In genomic region chr11:66641834-66642233, GRCh38 we compare ENCODE assay signal across 8 cellular contexts. TPM values are rescaled to one million over a fixed set of nuclear protein-coding genes. Genes with fewer than 3 reads are reported as not detected.
A peak's percentile ranks its signal among the peaks of the same experiment; 100 is the strongest.
DNase-seq lines count a peak whose midpoint lies in the region; ATAC-seq, FAIRE-seq and TF ChIP-seq lines count a peak whose summit lies in the region.

No MANE protein-coding gene starts in this region.

- H3K9me3 Mint-ChIP-seq in activated naive CD8-positive, alpha-beta T cell treated with anti-CD3 and anti-CD28 coated beads for 36 hours: no peaks in the 10 kb centered on the region

- H3K27me3 Mint-ChIP-seq in activated naive CD8-positive, alpha-beta T cell treated with anti-CD3 and anti-CD28 coated beads for 36 hours: no peaks in the 10 kb centered on the region

- intact Hi-C loops in left ventricle myocardium inferior (cut with micrococcal nuclease): no loop called here
- intact Hi-C loops in Right ventricle myocardium superior (cut with DNase I): loop anchor here (5.0 kb wide), 1 partner anchor 35 kb away; the partner anchor contains the start of gene RBM4B
- intact Hi-C loops in upper lobe of right lung (cut with DNase I): no loop called here
- intact Hi-C loops in body of pancreas (cut with DNase I): no loop called here

- DNase-seq in left ventricle myocardium inferior (no peak), Right ventricle myocardium superior (no peak), lung (ENCODE audit: low spot score) (peak; percentile 39), upper lobe of right lung (no peak), NCI-H187 treated with DMSO at 0.1 percent for 48 hours (lab: John Stamatoyannopoulos, UW) (no peak), body of pancreas (no peak), small intestine (no peak)
- DNase-seq in activated naive CD8-positive, alpha-beta T cell treated with anti-CD3 and anti-CD28 coated beads for 36 hours: no peak

- H3K4me1 Mint-ChIP-seq in activated naive CD8-positive, alpha-beta T cell treated with anti-CD3 and anti-CD28 coated beads for 36 hours: peaks cover 89% of the 10 kb centered on the region

- TF ChIP-seq CTCF in left ventricle myocardium inferior (IDR thresholded peaks at IDR 0.05; ENCODE audit: borderline replicate concordance) (no peak), lung (IDR thresholded peaks at IDR 0.05; ENCODE audit: control extremely low read depth, extremely low read depth) (no peak), upper lobe of right lung (IDR thresholded peaks at IDR 0.05) (no peak), body of pancreas (IDR thresholded peaks at IDR 0.05) (no peak)

- H3K27ac Mint-ChIP-seq in activated naive CD8-positive, alpha-beta T cell treated with anti-CD3 and anti-CD28 coated beads for 36 hours: peak overlapping the region; percentile 5

- peak overlapping the region; percentile 46 for H3K27ac ChIP-seq in left ventricle myocardium inferior (replicated peaks)
- no peak overlapping the region for H3K27ac ChIP-seq in lung (ENCODE audit: low read depth in 1 of 2, low read length in 1 of 2)
- no peak overlapping the region for H3K27ac ChIP-seq in upper lobe of right lung
- H3K27ac ChIP-seq in body of pancreas: no peak overlapping the region
- H3K27ac ChIP-seq in small intestine (ENCODE audit: low read depth in 1 of 2, low read length in 1 of 2): no peak overlapping the region

- no peak for TF ChIP-seq POLR2A in body of pancreas (IDR thresholded peaks at IDR 0.05)

- H3K27me3 ChIP-seq in left ventricle myocardium inferior (ENCODE audit: low read depth): no peaks in the 10 kb centered on the region
- H3K27me3 ChIP-seq in lung (ENCODE audit: control insufficient read depth, insufficient read depth): no peaks in the 10 kb centered on the region
- H3K27me3 ChIP-seq in upper lobe of right lung: no peaks in the 10 kb centered on the region
- H3K27me3 ChIP-seq in body of pancreas: no peaks in the 10 kb centered on the region
- H3K27me3 ChIP-seq in small intestine (ENCODE audit: control insufficient read depth in 2 of 2, insufficient read depth in 2 of 2, low read length in 2 of 2): no peaks in the 10 kb centered on the region

- ATAC-seq in Right ventricle myocardium superior (ENCODE audit: poor library complexity) (no peak), lung (ENCODE audit: insufficient read depth, low FRiP score) (no peak), upper lobe of right lung (no peak), body of pancreas (no peak)

- FAIRE-seq in small intestine (lab: Jason Lieb, UNC): no peak

- no peaks in the 10 kb centered on the region for H3K9me3 ChIP-seq in left ventricle myocardium inferior (replicated peaks)
- no peaks in the 10 kb centered on the region for H3K9me3 ChIP-seq in lung (ENCODE audit: control insufficient read depth in 2 of 2, insufficient read depth in 1 of 2, low read length in 1 of 2)
- H3K9me3 ChIP-seq in upper lobe of right lung: no peaks in the 10 kb centered on the region
- H3K9me3 ChIP-seq in body of pancreas: no peaks in the 10 kb centered on the region
- H3K9me3 ChIP-seq in small intestine (ENCODE audit: control insufficient read depth, low read depth): no peaks in the 10 kb centered on the region

- WGBS in lung, 2 donors: 23 to 55% methylated on average over 3 of the region's 3 CpGs
- 25 to 26% methylated on average over 3 of the region's 3 CpGs for WGBS in body of pancreas, 2 donors
- 6 to 17% (median 12%) methylated on average over 3 of the region's 3 CpGs for WGBS in small intestine, 3 donors

- peaks cover 66% of the 10 kb centered on the region for H3K36me3 ChIP-seq in left ventricle myocardium inferior
- peaks cover 26 to 30% of the 10 kb centered on the region in 2 donors for H3K36me3 ChIP-seq in lung (ENCODE audit: control insufficient read depth in 2 of 2, insufficient read depth in 2 of 2, low read length in 2 of 2)
- peaks cover 71% of the 10 kb centered on the region for H3K36me3 ChIP-seq in upper lobe of right lung
- peaks cover 0 to 10% of the 10 kb centered on the region in 2 donors for H3K36me3 ChIP-seq in body of pancreas (replicated peaks in 1 of 2; ENCODE audit: insufficient read depth in 1 of 2, low read depth in 2 of 2)
- H3K36me3 ChIP-seq in small intestine (ENCODE audit: control insufficient read depth in 2 of 2, insufficient read depth in 2 of 2, low read length in 2 of 2): peaks cover 36 to 37% of the 10 kb centered on the region in 2 donors

- H3K4me3 ChIP-seq in left ventricle myocardium inferior (peak overlapping the region; percentile 88), lung (no peak overlapping the region), upper lobe of right lung (peak overlapping the region; percentile 78), body of pancreas (no peak overlapping the region), small intestine (ENCODE audit: low read depth in 1 of 2, low read length in 2 of 2) (peak overlapping the region in 1 of 2 donors; percentile 79)

- peaks cover 92% of the 10 kb centered on the region for H3K36me3 Mint-ChIP-seq in activated naive CD8-positive, alpha-beta T cell treated with anti-CD3 and anti-CD28 coated beads for 36 hours

- H3K4me3 Mint-ChIP-seq in activated naive CD8-positive, alpha-beta T cell treated with anti-CD3 and anti-CD28 coated beads for 36 hours: peak overlapping the region; percentile 99

- H3K4me1 ChIP-seq in left ventricle myocardium inferior (peaks cover 97% of the 10 kb centered on the region), lung (ENCODE audit: control insufficient read depth in 2 of 2, insufficient read depth in 2 of 2, low read length in 2 of 2) (peaks cover 21 to 57% of the 10 kb centered on the region in 2 donors), upper lobe of right lung (peaks cover 77% of the 10 kb centered on the region), body of pancreas (peaks cover 79% of the 10 kb centered on the region), small intestine (ENCODE audit: control insufficient read depth in 2 of 2, insufficient read depth in 1 of 2, low read depth in 1 of 2, low read length in 1 of 2) (peaks cover 9 to 40% of the 10 kb centered on the region in 2 donors)

RNA-seq across cellular contexts. Expression of gene RBM4, which starts 3.3 kb away (rescaled TPM):
- 57.1 TPM for total RNA-seq in left ventricle myocardium inferior
- 73.4 TPM for total RNA-seq in Right ventricle myocardium superior
- 100 to 1,000 TPM; 134 to 140 TPM for total RNA-seq in activated naive CD8-positive, alpha-beta T cell treated with anti-CD3 and anti-CD28 coated beads for 36 hours
- total RNA-seq in lung: 100 to 1,000 TPM; 102 to 153 TPM
- 10 to 100 TPM; 77.2 to 98.8 TPM for polyA plus RNA-seq in lung
- 98.9 TPM for total RNA-seq in upper lobe of right lung
- 10 to 100 TPM; 44.2 to 71.1 TPM for total RNA-seq in body of pancreas
- polyA plus RNA-seq in small intestine: 100 to 1,000 TPM in 1 of 3 donors, 10 to 100 TPM in 2; 86.1 to 100 (median 88.4) TPM

RNA-seq across cellular contexts. Expression of gene RBM14, which starts 25.4 kb away (rescaled TPM):
- total RNA-seq in left ventricle myocardium inferior (37.9 TPM), Right ventricle myocardium superior (28.7 TPM), lung (10 to 100 TPM; 67.8 to 96.3 TPM), upper lobe of right lung (63.3 TPM), body of pancreas (10 to 100 TPM; 29.8 to 37.6 TPM)
- 100 to 1,000 TPM; 157 to 162 TPM for total RNA-seq in activated naive CD8-positive, alpha-beta T cell treated with anti-CD3 and anti-CD28 coated beads for 36 hours
- polyA plus RNA-seq in lung (10 to 100 TPM; 34.1 to 38.0 TPM), small intestine (10 to 100 TPM; 17.0 to 39.0 (median 26.2) TPM)

RNA-seq across cellular contexts. Expression of gene RBM4B, which starts 35.9 kb away (rescaled TPM):
- 11.8 TPM for total RNA-seq in left ventricle myocardium inferior
- 11.2 TPM for total RNA-seq in Right ventricle myocardium superior
- total RNA-seq in activated naive CD8-positive, alpha-beta T cell treated with anti-CD3 and anti-CD28 coated beads for 36 hours: 10 to 100 TPM; 12.2 to 15.5 TPM
- total RNA-seq in lung: 10 to 100 TPM; 12.3 to 33.9 TPM
- 1 to 10 TPM; 9.4 to 10.0 TPM for polyA plus RNA-seq in lung
- 9.5 TPM for total RNA-seq in upper lobe of right lung
- total RNA-seq in body of pancreas: 10 to 100 TPM; 13.2 to 22.6 TPM
- 10 to 100 TPM in 1 of 3 donors, 1 to 10 TPM in 2; 7.0 to 12.5 (median 10.0) TPM for polyA plus RNA-seq in small intestine

RNA-seq across cellular contexts. Expression of gene CCS, which starts 48.8 kb away (rescaled TPM):
- total RNA-seq in left ventricle myocardium inferior (25.3 TPM), Right ventricle myocardium superior (25.8 TPM), lung (10 to 100 TPM; 35.9 to 36.5 TPM), upper lobe of right lung (31.9 TPM), body of pancreas (10 to 100 TPM; 26.5 to 33.9 TPM)
- 10 to 100 TPM; 19.7 to 20.9 TPM for total RNA-seq in activated naive CD8-positive, alpha-beta T cell treated with anti-CD3 and anti-CD28 coated beads for 36 hours
- polyA plus RNA-seq in lung (10 to 100 TPM; 32.7 to 52.2 TPM), small intestine (10 to 100 TPM; 35.0 to 100.0 (median 82.4) TPM)

RNA-seq across cellular contexts. Expression of gene CCDC87, which starts 49.0 kb away (rescaled TPM):
- 0.41 TPM for total RNA-seq in left ventricle myocardium inferior
- 0.24 TPM for total RNA-seq in Right ventricle myocardium superior
- total RNA-seq in activated naive CD8-positive, alpha-beta T cell treated with anti-CD3 and anti-CD28 coated beads for 36 hours: under 1 TPM; 0.16 to 0.23 TPM
- under 1 TPM; 0.28 to 0.67 TPM for total RNA-seq in lung
- polyA plus RNA-seq in lung: under 1 TPM; 0.12 to 0.15 TPM
- total RNA-seq in upper lobe of right lung: 0.26 TPM
- under 1 TPM in 1 of 2 donors, not detected in 1; under 0.01 TPM for total RNA-seq in body of pancreas
- polyA plus RNA-seq in small intestine: under 1 TPM in 2 of 3 donors, not detected in 1; 0.21 to 0.22 TPM

Comparison
In these comparisons a context has a peak if more than half of its experiments do, and no peak if none do; other contexts are left out.
1. H3K4me3 ChIP-seq: peak in left ventricle myocardium inferior (single experiment) and upper lobe of right lung (single experiment); none in lung (single experiment) and body of pancreas (0 of 2).